In the genomic region with DNA sequence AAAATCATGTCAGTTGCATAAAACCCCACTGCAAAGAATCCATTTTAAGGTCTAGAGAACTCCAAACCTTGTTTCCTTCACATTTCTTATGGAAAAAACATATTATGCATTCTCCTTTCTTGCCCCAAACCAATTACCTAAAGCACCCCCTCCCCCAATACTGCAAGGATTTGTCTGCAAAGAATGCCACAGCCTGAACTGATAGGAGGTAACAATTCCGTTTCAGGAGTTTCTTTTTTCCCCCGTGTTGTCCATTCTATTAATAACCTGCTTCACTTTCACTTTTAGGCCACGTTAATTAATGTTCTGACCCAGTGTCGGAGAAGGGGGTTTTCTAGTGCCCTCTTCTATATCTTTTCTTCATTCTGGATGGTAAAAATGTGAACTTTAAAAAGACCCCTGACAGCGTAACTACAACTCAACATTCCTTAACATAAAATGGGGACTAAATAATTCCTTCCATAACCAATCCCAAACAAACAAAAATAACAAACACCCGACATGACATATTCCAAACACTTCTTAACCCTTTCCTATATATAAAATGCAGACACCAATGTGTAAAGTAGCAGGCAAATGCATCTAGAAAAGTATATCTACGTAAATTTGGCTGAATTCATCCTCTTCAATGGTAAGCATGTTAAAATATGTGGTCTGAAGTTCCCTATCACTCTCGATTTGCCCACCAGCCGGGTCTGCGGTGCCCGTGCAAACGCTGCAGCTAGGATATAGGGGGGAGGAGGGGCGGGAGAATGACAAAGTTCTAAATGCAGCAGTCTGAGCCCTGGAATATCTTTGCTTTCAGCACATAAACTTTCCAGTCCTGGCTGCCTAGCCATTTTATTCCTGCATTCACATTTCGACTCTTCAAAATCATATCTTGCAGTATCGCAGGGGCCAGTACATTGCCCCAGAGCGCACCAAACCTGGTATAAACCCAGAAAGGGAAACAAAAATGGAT, we compare ENCODE assay signal across 8 cellular contexts. TPM values are rescaled to one million over a fixed set of nuclear protein-coding genes. Genes with fewer than 3 reads are reported as not detected.
DNase-seq lines count a peak whose midpoint lies in the region; ATAC-seq and TF ChIP-seq lines count a peak whose summit lies in the region.

No MANE protein-coding gene starts in this region.

- H3K27ac ChIP-seq in SU-DHL-6 (ENCODE audit: low read depth, low read length) (no peak overlapping the region), iPS-20b (ENCODE audit: low read length) (no peak overlapping the region), temporal lobe (ENCODE audit: low read depth, low read length) (peak overlapping the region; percentile 50), mammary epithelial cell (ENCODE audit: insufficient read depth, low read depth, low read length) (no peak overlapping the region)

- dilution Hi-C loops in mammary epithelial cell (cut with HindIII; ENCODE audit: low sequenced_read_pairs): no loop called here

- H3K4me1 Mint-ChIP-seq in activated CD4-positive, alpha-beta T cell treated with anti-CD3 and anti-CD28 coated beads, Interleukin-2, amount 10 ng/mL, durations not matched to agents 24 days and 14 days: peaks cover 46% of the 10 kb centered on the region

- H4K20me1 ChIP-seq in SU-DHL-6 (ENCODE audit: low read depth, low read length) (no peaks in the 10 kb centered on the region), mammary epithelial cell (ENCODE audit: insufficient read depth, low read length) (no peaks in the 10 kb centered on the region)

- no peak for ATAC-seq in HG03520 (IDR thresholded peaks at IDR 0.05; ENCODE audit: unreplicated experiment)

- H3K9me3 ChIP-seq in SU-DHL-6 (ENCODE audit: insufficient read depth, low read length): no peaks in the 10 kb centered on the region
- no peaks in the 10 kb centered on the region; the same call in 1 of the 2 replicates for H3K9me3 ChIP-seq in iPS-20b (ENCODE audit: insufficient read depth, low read depth, low read length)
- peaks cover 28% of the 10 kb centered on the region for H3K9me3 ChIP-seq in mammary epithelial cell (replicated peaks; ENCODE audit: insufficient read depth, low read length)

- H3K4me3 ChIP-seq in SU-DHL-6 (ENCODE audit: insufficient read depth, low read length, poor library complexity, severe bottlenecking) (peak overlapping the region; percentile 64), iPS-20b (ENCODE audit: low read length) (peak overlapping the region; percentile 63; the same call in 1 of the 2 replicates), mammary epithelial cell (replicated peaks in 1 of 3; ENCODE audit: insufficient read depth in 1 of 3, low read depth in 2 of 3, low read length in 3 of 3) (no peak overlapping the region)

- peak overlapping the region; percentile 53; the same call in 1 of the 2 replicates for H3K9ac ChIP-seq in SU-DHL-6 (ENCODE audit: low read length)
- no peak overlapping the region for H3K9ac ChIP-seq in iPS-20b (ENCODE audit: low read depth, low read length)
- no peak overlapping the region for H3K9ac ChIP-seq in mammary epithelial cell (ENCODE audit: insufficient read depth, low read length)

- no peaks in the 10 kb centered on the region for H3K9me2 ChIP-seq in SU-DHL-6 (replicated peaks; ENCODE audit: insufficient read depth, low read length)

- peak overlapping the region; percentile 84 for H3K27ac Mint-ChIP-seq in activated CD4-positive, alpha-beta T cell treated with anti-CD3 and anti-CD28 coated beads, Interleukin-2, amount 10 ng/mL, durations not matched to agents 24 days and 14 days

- H3K79me2 ChIP-seq in SU-DHL-6 (ENCODE audit: insufficient read depth, low read length) (no peaks in the 10 kb centered on the region), mammary epithelial cell (ENCODE audit: insufficient read depth, low read length) (no peaks in the 10 kb centered on the region)

- H3K27me3 ChIP-seq in SU-DHL-6 (ENCODE audit: low read length): no peaks in the 10 kb centered on the region
- H3K27me3 ChIP-seq in iPS-20b (ENCODE audit: insufficient read depth, low read length): peaks cover 94% of the 10 kb centered on the region
- peaks cover 77% of the 10 kb centered on the region for H3K27me3 ChIP-seq in mammary epithelial cell (ENCODE audit: insufficient read depth, low read length)

- peak overlapping the region; percentile 79 for H3K4me2 ChIP-seq in SU-DHL-6 (ENCODE audit: low read depth, low read length, poor library complexity, severe bottlenecking)
- no peak overlapping the region for H3K4me2 ChIP-seq in mammary epithelial cell (ENCODE audit: insufficient read depth, low read depth, low read length)

- DNase-seq in activated CD4-positive, alpha-beta T cell treated with anti-CD3 and anti-CD28 coated beads, Interleukin-2, amount 10 ng/mL, durations not matched to agents 24 days and 14 days: no peak
- no peak for DNase-seq in activated CD4-positive, alpha-beta T cell treated with anti-CD3 and anti-CD28 coated beads for 1 hour
- DNase-seq in stimulated activated naive CD4-positive, alpha-beta T cell treated with Interleukin-2 at 50 U/mL for 16 hours (lab: John Stamatoyannopoulos, UW): no peak
- DNase-seq in mammary epithelial cell: no peak

- peaks cover 17% of the 10 kb centered on the region for H3K36me3 Mint-ChIP-seq in activated CD4-positive, alpha-beta T cell treated with anti-CD3 and anti-CD28 coated beads, Interleukin-2, amount 10 ng/mL, durations not matched to agents 24 days and 14 days (ENCODE audit: low read depth)

- CTCF ChIA-PET in mammary epithelial cell (lab: Charles Lee; ENCODE audit: low non-redundant PET): interaction anchor here (0.7 kb wide), 1 partner anchor 112 kb away, joined by 3 read pairs; no protein-coding TSS in a partner anchor

- H3K36me3 ChIP-seq in SU-DHL-6 (ENCODE audit: low read length) (no peaks in the 10 kb centered on the region), iPS-20b (ENCODE audit: insufficient read depth, low read depth, low read length) (no peaks in the 10 kb centered on the region), mammary epithelial cell (ENCODE audit: insufficient read depth, low read length) (no peaks in the 10 kb centered on the region)

- intact Hi-C loops in activated CD4-positive, alpha-beta T cell treated with anti-CD3 and anti-CD28 coated beads, Interleukin-2, amount 10 ng/mL, durations not matched to agents 24 days and 14 days (cut with micrococcal nuclease): loop anchor here (5.0 to 10.0 kb wide), 2 partner anchors 542 to 921 kb away; a partner anchor contains a TSS
- intact Hi-C loops in mammary epithelial cell (cut with micrococcal nuclease): loop anchor here (5.0 to 10.0 kb wide), 2 partner anchors 331 to 583 kb away; no protein-coding TSS in a partner anchor

- H3K4me1 ChIP-seq in iPS-20b (ENCODE audit: insufficient read depth, low read length): peaks cover 26% of the 10 kb centered on the region
- peaks cover 10% of the 10 kb centered on the region for H3K4me1 ChIP-seq in mammary epithelial cell (ENCODE audit: insufficient read depth, low read length)

- H3K27me3 Mint-ChIP-seq in activated CD4-positive, alpha-beta T cell treated with anti-CD3 and anti-CD28 coated beads, Interleukin-2, amount 10 ng/mL, durations not matched to agents 24 days and 14 days: peaks cover 78% of the 10 kb centered on the region

- H3K9me3 Mint-ChIP-seq in activated CD4-positive, alpha-beta T cell treated with anti-CD3 and anti-CD28 coated beads, Interleukin-2, amount 10 ng/mL, durations not matched to agents 24 days and 14 days: peaks cover 17% of the 10 kb centered on the region

- BruUV-seq in mammary epithelial cell (replicated peaks; lab: Mats Ljungman, UMichigan): no TSS peak

- H2AFZ ChIP-seq in SU-DHL-6 (ENCODE audit: low read depth, low read length, severe bottlenecking): no peak overlapping the region
- no peak overlapping the region for H2AFZ ChIP-seq in mammary epithelial cell (ENCODE audit: low read depth, low read length)

- TF ChIP-seq CTCF in SU-DHL-6 (IDR thresholded peaks at IDR 0.05; ENCODE audit: insufficient read depth, low read length, poor library complexity, severe bottlenecking): no peak
- no peak for TF ChIP-seq CTCF in mammary epithelial cell (conservative IDR thresholded peaks at IDR 0.05 in 1 of 2, IDR thresholded peaks at IDR 0.05 in 1 of 2; ENCODE audit: extremely low read depth in 1 of 2, insufficient read depth in 1 of 2, low read depth in 1 of 2, low read length in 2 of 2)

- in situ Hi-C loops in mammary epithelial cell (cut with MboI; ENCODE audit: low sequenced_read_pairs in 2 of 2): no loop called here

- peak overlapping the region; percentile 74 for H3K4me3 Mint-ChIP-seq in activated CD4-positive, alpha-beta T cell treated with anti-CD3 and anti-CD28 coated beads, Interleukin-2, amount 10 ng/mL, durations not matched to agents 24 days and 14 days

- WGBS in mammary epithelial cell (ENCODE audit: low coverage, missing lambda C conversion rate): 12% methylated on average over 16 of the region's 16 CpGs

- peaks cover 18% of the 10 kb centered on the region for H3F3A ChIP-seq in SU-DHL-6 (ENCODE audit: insufficient read depth)

RNA-seq across cellular contexts. Expression of a gene that starts 1.0 kb away (rescaled TPM):
- 4.0 and 4.8 TPM in 2 replicates for total RNA-seq in activated CD4-positive, alpha-beta T cell treated with anti-CD3 and anti-CD28 coated beads, Interleukin-2, amount 10 ng/mL, durations not matched to agents 24 days and 14 days
- 9.6 TPM for total RNA-seq in temporal lobe
- 1 to 10 TPM in 1 of 2 donors, under 1 TPM in 1; 0.17 to 4.2 TPM for total RNA-seq in mammary epithelial cell
- not detected for polyA plus RNA-seq in mammary epithelial cell
- not detected for polyA minus RNA-seq in mammary epithelial cell

Comparison
In these comparisons a context has a peak if more than half of its experiments do, and no peak if none do; other contexts are left out.
1. H3K4me3 ChIP-seq: peak in SU-DHL-6 (single experiment) and iPS-20b (single experiment); none in mammary epithelial cell (0 of 3).